Comparison of ENCODE assay signal across 8 cellular contexts in the genomic region with DNA sequence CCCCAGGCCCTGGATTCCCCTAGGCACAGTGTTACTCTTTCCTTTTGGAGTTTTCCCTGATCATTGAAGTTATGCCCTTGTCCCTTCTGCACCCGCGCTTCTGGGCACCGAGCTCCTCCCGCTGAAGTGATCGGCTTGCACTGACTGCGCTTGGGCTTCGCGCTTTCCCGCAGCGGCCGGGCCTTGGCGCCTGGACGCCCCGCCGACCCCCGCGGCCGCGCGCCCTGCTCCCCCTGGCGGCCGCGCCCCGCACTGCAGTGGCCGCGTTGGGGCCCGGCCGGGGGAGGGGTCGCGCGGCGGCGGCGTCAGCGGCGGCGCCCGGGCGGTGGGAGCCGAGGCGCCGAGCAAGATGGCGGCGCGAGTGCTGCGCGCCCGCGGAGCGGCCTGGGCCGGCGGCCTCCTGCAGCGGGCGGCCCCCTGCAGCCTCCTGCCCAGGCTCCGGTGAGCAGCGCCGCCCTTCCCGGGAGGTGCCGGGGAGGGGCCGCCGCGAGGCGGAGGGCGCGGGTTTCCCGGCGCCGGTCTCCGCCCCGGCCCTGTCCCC.
DNase-seq lines count a peak whose midpoint lies in the region; ATAC-seq and TF ChIP-seq lines count a peak whose summit lies in the region.

A gene (plus strand): TSS at position 325 of the 541 bp plus-strand sequence. CDS start 25 bp downstream, at position 350.

- DNase-seq in SKM-1 treated with dmso at 0.1 percent for 144 hours (lab: John Stamatoyannopoulos, UW; ENCODE audit: unreplicated experiment) (peak; percentile 53), SKM-1 (lab: John Stamatoyannopoulos, UW; ENCODE audit: unreplicated experiment) (no peak), NCI-H128 (lab: John Stamatoyannopoulos, UW; ENCODE audit: unreplicated experiment) (peak; percentile 51), cardiac fibroblast (ENCODE audit: low read depth in 2 of 2) (peak; percentile 43 to 63), islet precursor cell (peak; percentile 72)
- DNase-seq in stimulated activated CD4-positive, alpha-beta T cell treated with anti-CD3 and anti-CD28 coated beads, Interleukin-12 subunit alpha, Interleukin-12 subunit beta, amount 100 ng/mL, for 48 hours (ENCODE audit: low read depth in 2 of 3, low spot score in 1 of 3): peak; percentile 29 to 58 (median 45)

- peak within 1 kb of the TSS; percentile 52 to 68 for H3K4me3 ChIP-seq in cardiac fibroblast (replicated peaks in 1 of 2; ENCODE audit: low read depth in 2 of 2, low read length in 2 of 2)

- peak; percentile 86 for ATAC-seq in HG02759 (IDR thresholded peaks at IDR 0.05; ENCODE audit: unreplicated experiment)

- TF ChIP-seq CTCF in VCaP (conservative IDR thresholded peaks at IDR 0.05) (peak; percentile 99), cardiac fibroblast (IDR thresholded peaks at IDR 0.05; ENCODE audit: low read depth, low read length) (no peak)

- H3K27ac ChIP-seq in VCaP: peak within 1 kb of the TSS; percentile 96
